ENCODE assay signal across 12 cellular contexts in genomic region chr2:64666810-64667438, GRCh38. TPM values are rescaled to one million over a fixed set of nuclear protein-coding genes. Genes with fewer than 3 reads are reported as not detected.
DNase-seq lines count a peak whose midpoint lies in the region; ATAC-seq, FAIRE-seq and TF ChIP-seq lines count a peak whose summit lies in the region.
"Had no signal": no experiment of that assay in that cellular context is flagged by ENCODE, and none has a peak within 500 bp of the region (broad histone marks: within the 10 kb centered on the region; RNA-seq: fewer than 3 reads in every experiment).

No MANE protein-coding gene starts in this region.

- H3K4me2 ChIP-seq in BLaER1: peak overlapping the region; percentile 77
- H3K4me2 ChIP-seq in GM12878 (ENCODE audit: control insufficient read depth, insufficient read depth): peak overlapping the region; percentile 92

- TF ChIP-seq EP300 in GM12878 (IDR thresholded peaks at IDR 0.05; ENCODE audit: borderline replicate concordance in 1 of 2, control insufficient read depth in 1 of 2, low read depth in 2 of 2, low read length in 2 of 2): no peak; a peak in 1 of 4 replicates

- intact Hi-C loops in GM12878 (cut with micrococcal nuclease; ENCODE audit: unreplicated experiment) (no loop called here), aorta (cut with DNase I) (no loop called here)

- RAD21 ChIA-PET in GM12878 (lab: Charles Lee; ENCODE audit: unreplicated experiment): interaction anchor here (1.0 to 12.0 kb wide), 8 partner anchors 9 to 337 kb away, joined by 3 to 221 read pairs (median 6); partner anchors contain the start of gene SERTAD2

- ATAC-seq in GM18909 (IDR thresholded peaks at IDR 0.05; ENCODE audit: poor library complexity, unreplicated experiment) (peak; percentile 76), HG03108 (IDR thresholded peaks at IDR 0.05; ENCODE audit: unreplicated experiment) (peak; percentile 68), GM12878 (peak; percentile 81), aorta (ENCODE audit: low FRiP score) (no peak)
- ATAC-seq: K562 had no signal

- in situ Hi-C loops in GM12878 (cut with MboI): no loop called here
- in situ Hi-C loops in ACHN (cut with HindIII; ENCODE audit: low pct_ligation_motif_present, low pct_unique_long_range_greater_than_20kb, low sequenced_read_pairs): no loop called here

- POLR2A ChIA-PET in GM12878 (lab: Charles Lee): interaction anchor here (0.6 to 9.0 kb wide), 6 partner anchors 8 to 178 kb away, joined by 3 to 120 read pairs (median 6); partner anchors contain the start of gene SERTAD2

- no peak for DNase-seq in GM12878 (ENCODE audit: low read depth, low spot score)
- DNase-seq in stimulated activated CD4-positive, alpha-beta T cell treated with anti-CD3 and anti-CD28 coated beads, Interleukin-1b, Interleukin-23, amount 100 ng/mL, for 48 hours: no peak
- no peak for DNase-seq in ACHN
- no peak for DNase-seq in aorta
- DNase-seq in activated CD4-positive, alpha-beta T cell treated with anti-CD3 and anti-CD28 coated beads, Interleukin-2, amount 50 U/mL, for 1 hour: no peak
- DNase-seq: mesendoderm, SIG-M5 had no signal

- H3K27me3 ChIP-seq in BLaER1: no peaks in the 10 kb centered on the region
- H3K27me3 ChIP-seq in GM12878 (replicated peaks in 1 of 2; ENCODE audit: control insufficient read depth in 2 of 2, insufficient read depth in 2 of 2, low read length in 1 of 2): no peaks in the 10 kb centered on the region
- H3K27me3 ChIP-seq in aorta (ENCODE audit: control insufficient read depth in 1 of 2, insufficient read depth in 2 of 2, low read length in 1 of 2): no peaks in the 10 kb centered on the region

- no peaks in the 10 kb centered on the region for H3K36me3 ChIP-seq in BLaER1
- no peaks in the 10 kb centered on the region for H3K36me3 ChIP-seq in GM12878 (ENCODE audit: control insufficient read depth in 2 of 2, insufficient read depth in 2 of 2, low read length in 1 of 2)
- H3K36me3 ChIP-seq in aorta (ENCODE audit: control insufficient read depth in 1 of 2, insufficient read depth in 2 of 2, low read length in 1 of 2): no peaks in the 10 kb centered on the region

- TF ChIP-seq POLR2A in GM12878 (IDR thresholded peaks at IDR 0.05; ENCODE audit: low read depth, low read length): no peak

- peak overlapping the region; percentile 40; the same call in 1 of the 2 replicates for H3K9ac ChIP-seq in BLaER1
- peak overlapping the region; percentile 52; the same call in 1 of the 2 replicates for H3K9ac ChIP-seq in GM12878 (ENCODE audit: control insufficient read depth, insufficient read depth, low read length)

- H3K27ac ChIP-seq in BLaER1 (peak overlapping the region; percentile 66), GM12878 (ENCODE audit: control insufficient read depth, insufficient read depth) (peak overlapping the region; percentile 71), aorta (ENCODE audit: low read depth in 1 of 2, low read length in 2 of 2) (no peak overlapping the region)
- H3K27ac ChIP-seq: C4-2B had no signal

- H3K4me3 ChIP-seq in BLaER1: no peak overlapping the region; the same call in 1 of the 2 replicates
- H3K4me3 ChIP-seq in GM12878: peak overlapping the region; percentile 33
- H3K4me3 ChIP-seq in aorta (ENCODE audit: low read length in 2 of 2): no peak overlapping the region
- H3K4me3 ChIP-seq: K562 had no signal

- no peak for TF ChIP-seq CTCF in GM12878 (IDR thresholded peaks at IDR 0.05 in 2 of 3, conservative IDR thresholded peaks at IDR 0.05 in 1 of 3; ENCODE audit: control insufficient read depth in 2 of 3, extremely low read depth in 1 of 3, insufficient read depth in 1 of 3, low read depth in 3 of 3, low read length in 3 of 3)

- H2AFZ ChIP-seq in GM12878 (ENCODE audit: control insufficient read depth, low read depth, low read length): peak overlapping the region; percentile 32; the same call in 1 of the 2 replicates

- no peaks in the 10 kb centered on the region for H3K9me3 ChIP-seq in BLaER1
- H3K9me3 ChIP-seq in GM12878 (replicated peaks; ENCODE audit: control insufficient read depth, insufficient read depth, low read length): no peaks in the 10 kb centered on the region
- no peaks in the 10 kb centered on the region for H3K9me3 ChIP-seq in aorta (ENCODE audit: control insufficient read depth, low read length)

- H3K79me2 ChIP-seq in GM12878 (ENCODE audit: control insufficient read depth, insufficient read depth, low read length): no peaks in the 10 kb centered on the region; the same call in none of the 2 replicates

- 11% methylated on average over 3 of the region's 3 CpGs for WGBS in GM12878 (ENCODE audit: insufficient coverage, insufficient replicate concordance, low lambda C conversion rate, missing lambda C conversion rate)
- 63 to 70% methylated on average over 3 of the region's 3 CpGs for WGBS in aorta, 2 donors

- SMC1A ChIA-PET in GM12878 (lab: Charles Lee; ENCODE audit: uncharacterized antibody, unreplicated experiment): interaction anchor here (0.9 to 33.0 kb wide), 11 partner anchors 8 to 193 kb away, joined by 3 to 945 read pairs (median 9); partner anchors contain the start of gene SERTAD2

- peak; percentile 7 for FAIRE-seq in GM12878 (lab: Jason Lieb, UNC)
- FAIRE-seq: K562 had no signal

- H4K20me1 ChIP-seq in BLaER1 (no peaks in the 10 kb centered on the region), GM12878 (ENCODE audit: control insufficient read depth, insufficient read depth) (no peaks in the 10 kb centered on the region)

- BruUV-seq in GM12878 (replicated peaks; lab: Mats Ljungman, UMichigan): no TSS peak

- TF ChIP-seq RAD21 in GM12878 (IDR thresholded peaks at IDR 0.05; ENCODE audit: insufficient read depth, low read depth, low read length): peak; percentile 4; the same call in 1 of the 2 replicates

- CTCF ChIA-PET in GM12878 (lab: Yijun Ruan, JAX): interaction anchor here (0.6 to 10.5 kb wide), 11 partner anchors 9 to 167 kb away, joined by 3 to 154 read pairs (median 4); partner anchors contain the start of gene SERTAD2

- H3K4me1 ChIP-seq in BLaER1 (peaks cover 22% of the 10 kb centered on the region), GM12878 (ENCODE audit: control insufficient read depth, insufficient read depth, low read length) (peaks cover 15% of the 10 kb centered on the region), aorta (ENCODE audit: control insufficient read depth in 1 of 2, insufficient read depth in 2 of 2, low read length in 2 of 2) (peaks cover 0 to 4% of the 10 kb centered on the region in 2 donors)

TF ChIP-seq in GM12878, 131 proteins besides CTCF, POLR2A, EP300 and RAD21 (continues in another document):
- peak; percentile 40; the same call in 1 of the 2 replicates for TF ChIP-seq TBL1XR1 (IDR thresholded peaks at IDR 0.05; ENCODE audit: low read depth, low read length)
- peak; percentile 76 for TF ChIP-seq MEF2B (IDR thresholded peaks at IDR 0.05; ENCODE audit: partially characterized antibody, poor library complexity, severe bottlenecking)
- TF ChIP-seq NFIC (IDR thresholded peaks at IDR 0.05; ENCODE audit: low read depth, low read length): peak; percentile 61
- TF ChIP-seq MXI1 (IDR thresholded peaks at IDR 0.05; ENCODE audit: low read depth, low read length): 0 out of 2 replicates have a peak, but pooled peaks have one; percentile 56
- no peak for TF ChIP-seq CEBPB (IDR thresholded peaks at IDR 0.05; ENCODE audit: borderline replicate concordance in 1 of 2, low read depth in 2 of 2, low read length in 2 of 2)
- TF ChIP-seq, protein P1, sequence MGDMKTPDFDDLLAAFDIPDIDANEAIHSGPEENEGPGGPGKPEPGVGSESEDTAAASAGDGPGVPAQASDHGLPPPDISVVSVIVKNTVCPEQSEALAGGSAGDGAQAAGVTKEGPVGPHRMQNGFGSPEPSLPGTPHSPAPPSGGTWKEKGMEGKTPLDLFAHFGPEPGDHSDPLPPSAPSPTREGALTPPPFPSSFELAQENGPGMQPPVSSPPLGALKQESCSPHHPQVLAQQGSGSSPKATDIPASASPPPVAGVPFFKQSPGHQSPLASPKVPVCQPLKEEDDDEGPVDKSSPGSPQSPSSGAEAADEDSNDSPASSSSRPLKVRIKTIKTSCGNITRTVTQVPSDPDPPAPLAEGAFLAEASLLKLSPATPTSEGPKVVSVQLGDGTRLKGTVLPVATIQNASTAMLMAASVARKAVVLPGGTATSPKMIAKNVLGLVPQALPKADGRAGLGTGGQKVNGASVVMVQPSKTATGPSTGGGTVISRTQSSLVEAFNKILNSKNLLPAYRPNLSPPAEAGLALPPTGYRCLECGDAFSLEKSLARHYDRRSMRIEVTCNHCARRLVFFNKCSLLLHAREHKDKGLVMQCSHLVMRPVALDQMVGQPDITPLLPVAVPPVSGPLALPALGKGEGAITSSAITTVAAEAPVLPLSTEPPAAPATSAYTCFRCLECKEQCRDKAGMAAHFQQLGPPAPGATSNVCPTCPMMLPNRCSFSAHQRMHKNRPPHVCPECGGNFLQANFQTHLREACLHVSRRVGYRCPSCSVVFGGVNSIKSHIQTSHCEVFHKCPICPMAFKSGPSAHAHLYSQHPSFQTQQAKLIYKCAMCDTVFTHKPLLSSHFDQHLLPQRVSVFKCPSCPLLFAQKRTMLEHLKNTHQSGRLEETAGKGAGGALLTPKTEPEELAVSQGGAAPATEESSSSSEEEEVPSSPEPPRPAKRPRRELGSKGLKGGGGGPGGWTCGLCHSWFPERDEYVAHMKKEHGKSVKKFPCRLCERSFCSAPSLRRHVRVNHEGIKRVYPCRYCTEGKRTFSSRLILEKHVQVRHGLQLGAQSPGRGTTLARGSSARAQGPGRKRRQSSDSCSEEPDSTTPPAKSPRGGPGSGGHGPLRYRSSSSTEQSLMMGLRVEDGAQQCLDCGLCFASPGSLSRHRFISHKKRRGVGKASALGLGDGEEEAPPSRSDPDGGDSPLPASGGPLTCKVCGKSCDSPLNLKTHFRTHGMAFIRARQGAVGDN (IDR thresholded peaks at IDR 0.05): 0 out of 2 replicates have a peak, but pooled peaks have one; percentile 39

RNA-seq across cellular contexts. Expression of gene SERTAD2, which starts 13.2 kb away (rescaled TPM):
- 31.9 and 37.0 TPM in 2 replicates for total RNA-seq in GM12878 (2013; cell fraction: nucleolus; rRNA removed)
- 11.5 and 14.4 TPM in 2 replicates for total RNA-seq in GM12878 (2014; rRNA removed)
- 12.0 and 12.5 TPM in 2 replicates for total RNA-seq in GM12878 (2014; rRNA removed; fragmentation: Illumina TruSeq; extraction: Trizol)
- total RNA-seq in GM12878 (2021): 27.8 and 28.5 TPM in 2 replicates
- polyA plus RNA-seq in GM12878 (2011; ENCODE audit: low read depth): 27.5 TPM
- polyA plus RNA-seq in GM12878 (2011; rRNA removed): 22.5 and 23.5 TPM in 2 replicates
- polyA plus RNA-seq in GM12878 (2011; cell fraction: cytosol; rRNA removed): 27.5 and 27.6 TPM in 2 replicates
- 30.6 and 44.1 TPM in 2 replicates for polyA plus RNA-seq in GM12878 (2011; cell fraction: nucleus; rRNA removed)
- 19.6 and 29.4 TPM in 2 replicates for polyA plus RNA-seq in GM12878 (2012)
- 24.8 and 25.0 TPM in 2 replicates for polyA plus RNA-seq in GM12878 (2014; fragmentation: Illumina TruSeq; extraction: Trizol)
- polyA plus RNA-seq in GM12878 (2014; fragmentation: Nextera tagmentation; extraction: Ambion mirVana): 1 to 10 TPM; 7.9 TPM
- 28.6 and 28.7 TPM in 2 replicates for polyA plus RNA-seq in GM12878 (2014; rRNA removed)
- polyA plus RNA-seq in GM12878 (2016; fragmentation: Nextera tagmentation; extraction: Ambion mirVana): 10 to 100 TPM; 19.4 to 20.8 TPM
- 30.0 and 30.9 TPM in 2 replicates for polyA minus RNA-seq in GM12878 (2011; rRNA and poly(A)+ RNA removed)
- 20.3 and 32.3 TPM in 2 replicates for polyA minus RNA-seq in GM12878 (2011; cell fraction: cytosol; rRNA and poly(A)+ RNA removed)
- polyA minus RNA-seq in GM12878 (2011; cell fraction: nucleus; rRNA and poly(A)+ RNA removed): 59.5 and 130 TPM in 2 replicates
- total RNA-seq in aorta: 10 to 100 TPM; 23.5 to 27.4 TPM
- polyA plus RNA-seq in aorta: 10 to 100 TPM in 1 of 2 donors, 1 to 10 TPM in 1; 4.6 to 17.7 TPM

Comparison
In these comparisons a context has a peak if more than half of its experiments do, and no peak if none do; other contexts are left out.
1. H3K27ac ChIP-seq: peak in BLaER1 (single experiment) and GM12878 (single experiment); none in aorta (0 of 2).